In the genomic region with DNA sequence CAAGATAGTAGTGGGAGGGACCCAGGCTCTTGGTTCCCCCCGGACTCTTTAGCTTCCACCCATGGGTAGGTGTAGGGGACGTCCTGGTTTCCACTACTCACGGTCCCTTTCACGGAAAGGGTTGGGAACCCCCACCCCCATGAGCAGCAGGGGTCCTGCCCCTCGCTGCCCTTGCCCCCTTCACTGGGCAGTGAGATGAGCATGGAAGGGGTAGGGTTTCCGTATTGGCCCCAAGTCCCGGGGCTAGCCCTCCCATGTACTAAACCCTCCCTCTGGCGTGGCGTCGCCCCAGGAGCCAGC, we compare ENCODE assay signal across 9 cellular contexts. TPM values are rescaled to one million over a fixed set of nuclear protein-coding genes. Genes with fewer than 3 reads are reported as not detected.
DNase-seq lines count a peak whose midpoint lies in the region; ATAC-seq, FAIRE-seq and TF ChIP-seq lines count a peak whose summit lies in the region.
"Had no signal": no experiment of that assay in that cellular context is flagged by ENCODE, and none has a peak within 500 bp of the region (broad histone marks: within the 10 kb centered on the region; RNA-seq: fewer than 3 reads in every experiment).

No MANE protein-coding gene starts in this region.

- no peaks in the 10 kb centered on the region for H4K20me1 ChIP-seq in endothelial cell of umbilical vein (replicated peaks; ENCODE audit: control insufficient read depth, extremely low read depth, insufficient read depth, low read length)

- peaks cover 8% of the 10 kb centered on the region for H3K36me3 Mint-ChIP-seq in osteocyte (ENCODE audit: unreplicated experiment)

- no peak for FAIRE-seq in endothelial cell of umbilical vein (lab: Jason Lieb, UNC)
- FAIRE-seq: colon had no signal

- H3K9me1 ChIP-seq in endothelial cell of umbilical vein (replicated peaks; ENCODE audit: control insufficient read depth, extremely low read depth, insufficient read depth, low read length), result no peaks in the 10 kb centered on the region

- no peaks in the 10 kb centered on the region; the same call in 1 of the 2 replicates for H3K36me3 ChIP-seq in MG63
- H3K36me3 ChIP-seq in endothelial cell of umbilical vein (ENCODE audit: control insufficient read depth in 2 of 2, extremely low read depth in 1 of 2, insufficient read depth in 2 of 2, low read length in 2 of 2), result no peaks in the 10 kb centered on the region

- H3K9ac ChIP-seq in endothelial cell of umbilical vein (replicated peaks; ENCODE audit: extremely low read depth, insufficient read depth, low read length), result no peak overlapping the region

- H2AFZ ChIP-seq in endothelial cell of umbilical vein (ENCODE audit: low read depth, low read length), result peak overlapping the region; percentile 56

- no peak for ATAC-seq in GM18907 (IDR thresholded peaks at IDR 0.05; ENCODE audit: unreplicated experiment)
- ATAC-seq in stimulated activated naive CD8-positive, alpha-beta T cell treated with anti-CD3 and anti-CD28 coated beads, Interleukin-15, Interleukin-2, amounts not matched to agents 100 U/mL and 50 U/mL, for 24 hours, result no peak

- DNase-seq in AG04450 (ENCODE audit: low read depth, low spot score), result no peak
- DNase-seq in MG63, result no peak
- no peak for DNase-seq in endothelial cell of umbilical vein (ENCODE audit: low read depth, low spot score)
- no peak for DNase-seq in osteocyte (ENCODE audit: extremely low spot score, unreplicated experiment)
- no peak for DNase-seq in stimulated activated naive CD8-positive, alpha-beta T cell treated with anti-CD3 and anti-CD28 coated beads, Interleukin-15, Interleukin-2, amounts not matched to agents 100 U/mL and 50 U/mL, for 24 hours
- no peak for DNase-seq in NCI-H187 (lab: John Stamatoyannopoulos, UW)
- no peak for DNase-seq in CD1c-positive myeloid dendritic cell (ENCODE audit: extremely low spot score)

- POLR2A ChIA-PET in AG04450 (lab: Yijun Ruan, JAX), result interaction anchor here (0.6 to 1.7 kb wide), 4 partner anchors 10 to 115 kb away, joined by 3 to 10 read pairs (median 3); a partner anchor contains a TSS
- POLR2A ChIA-PET in endothelial cell of umbilical vein (lab: Charles Lee), result interaction anchor here (0.6 kb wide), 1 partner anchor 30 kb away, joined by 3 read pairs; no protein-coding TSS in a partner anchor

- intact Hi-C loops in endothelial cell of umbilical vein (cut with micrococcal nuclease), result loop anchor here (1.0 kb wide), 4 partner anchors 26 to 180 kb away; a partner anchor contains a TSS

- no peaks in the 10 kb centered on the region for H3K9me3 Mint-ChIP-seq in osteocyte (ENCODE audit: unreplicated experiment)

- H3K9me3 ChIP-seq in AG04450 (ENCODE audit: control insufficient read depth, insufficient read depth, low read length) (peaks cover 5% of the 10 kb centered on the region; the same call in 1 of the 2 replicates), MG63 (no peaks in the 10 kb centered on the region), endothelial cell of umbilical vein (replicated peaks; ENCODE audit: control insufficient read depth, insufficient read depth, low read length) (no peaks in the 10 kb centered on the region)

- H3K4me3 ChIP-seq in AG04450 (ENCODE audit: low read depth, low read length) (peak overlapping the region; percentile 92), MG63 (peak overlapping the region; percentile 78), endothelial cell of umbilical vein (replicated peaks in 1 of 3; ENCODE audit: insufficient read depth in 1 of 3, low read depth in 1 of 3, low read length in 3 of 3) (peak overlapping the region in 1 of 3 experiments; percentile 10)

- TF ChIP-seq CTCF in AG04450 (IDR thresholded peaks at IDR 0.05; ENCODE audit: low read depth, low read length) (no peak), endothelial cell of umbilical vein (IDR thresholded peaks at IDR 0.05; ENCODE audit: extremely low read depth in 1 of 2, insufficient read depth in 1 of 2, low read depth in 1 of 2, low read length in 2 of 2) (no peak), osteocyte (IDR thresholded peaks at IDR 0.05) (no peak)

- H3K27me3 Mint-ChIP-seq in osteocyte (ENCODE audit: unreplicated experiment), result peaks cover 6% of the 10 kb centered on the region

- no peak for TF ChIP-seq POLR2A in endothelial cell of umbilical vein (IDR thresholded peaks at IDR 0.05; ENCODE audit: low read depth, low read length)

- dilution Hi-C loops in endothelial cell of umbilical vein (cut with MboI; ENCODE audit: extremely low pct_ligation_motif_present, low sequenced_read_pairs), result no loop called here

- peak overlapping the region; percentile 54 for H3K4me2 ChIP-seq in endothelial cell of umbilical vein (ENCODE audit: insufficient read depth, low read length)

- H3K27ac ChIP-seq in AG04450 (ENCODE audit: low read depth, low read length), result no peak overlapping the region
- H3K27ac ChIP-seq in endothelial cell of umbilical vein (ENCODE audit: insufficient read depth, low read depth, low read length), result no peak overlapping the region

- peaks cover 23% of the 10 kb centered on the region for H3K4me1 Mint-ChIP-seq in osteocyte (ENCODE audit: unreplicated experiment)

- peak overlapping the region; percentile 99 for H3K4me3 Mint-ChIP-seq in osteocyte (ENCODE audit: unreplicated experiment)

- CTCF ChIA-PET in AG04450 (lab: Charles Lee), result interaction anchor here (0.7 to 2.4 kb wide), 22 partner anchors 9 to 199 kb away, joined by 3 to 19 read pairs (median 5); a partner anchor contains a TSS
- CTCF ChIA-PET in endothelial cell of umbilical vein (lab: Charles Lee), result interaction anchor here (0.7 to 4.6 kb wide), 18 partner anchors 9 to 143 kb away, joined by 3 to 48 read pairs (median 6); a partner anchor contains a TSS

- peak overlapping the region; percentile 97 for H3K27ac Mint-ChIP-seq in osteocyte (ENCODE audit: unreplicated experiment)

- no TSS peak for BruUV-seq in endothelial cell of umbilical vein (replicated peaks; lab: Mats Ljungman, UMichigan)

- H3K27me3 ChIP-seq in AG04450 (ENCODE audit: control insufficient read depth, insufficient read depth, low read length), result peaks cover 8% of the 10 kb centered on the region
- no peaks in the 10 kb centered on the region for H3K27me3 ChIP-seq in MG63
- peaks cover 0 to 3% of the 10 kb centered on the region in 2 experiments for H3K27me3 ChIP-seq in endothelial cell of umbilical vein (ENCODE audit: control insufficient read depth in 2 of 2, insufficient read depth in 2 of 2, low read length in 2 of 2)

- H3K79me2 ChIP-seq in endothelial cell of umbilical vein (ENCODE audit: control insufficient read depth, insufficient read depth, low read length), result no peaks in the 10 kb centered on the region

- H3K4me1 ChIP-seq in endothelial cell of umbilical vein (ENCODE audit: control insufficient read depth, extremely low read depth, insufficient read depth, low read length), result peaks cover 7% of the 10 kb centered on the region

RNA-seq across cellular contexts. Expression of a gene that starts 12.7 kb away (rescaled TPM):
- polyA plus RNA-seq in AG04450 (2011; rRNA removed), result 0.02 and 0.06 TPM in 2 replicates
- polyA minus RNA-seq in AG04450 (2011; rRNA and poly(A)+ RNA removed), result 0.22 and 0.37 TPM in 2 replicates
- not detected in 2 replicates for total RNA-seq in MG63 (2014; rRNA removed; shearing (Covaris generic); ENCODE audit: low replicate concordance)
- total RNA-seq in endothelial cell of umbilical vein, result 0.05 and 0.24 TPM in 2 replicates
- polyA plus RNA-seq in endothelial cell of umbilical vein, result 0.04 and 0.05 TPM in 2 replicates
- polyA plus RNA-seq in endothelial cell of umbilical vein (2011; cell fraction: cytosol; rRNA removed), result 0.04 and 0.08 TPM in 2 replicates
- polyA plus RNA-seq in endothelial cell of umbilical vein (2011; cell fraction: nucleus; rRNA removed), result 0.05 and 0.10 TPM in 2 replicates
- polyA plus RNA-seq in endothelial cell of umbilical vein (2012), result 0.14 and 0.20 TPM in 2 replicates
- 0.04 TPM in 1 of 2 replicates, not detected in the other for polyA minus RNA-seq in endothelial cell of umbilical vein
- not detected for polyA minus RNA-seq in endothelial cell of umbilical vein (2011; cell fraction: cytosol; rRNA and poly(A)+ RNA removed)
- polyA minus RNA-seq in endothelial cell of umbilical vein (2011; cell fraction: nucleus; rRNA and poly(A)+ RNA removed), result 0.14 and 0.63 TPM in 2 replicates
- total RNA-seq in osteocyte, result 2.4 and 2.6 TPM in 2 replicates

RNA-seq across cellular contexts. Expression of a gene that starts 19.0 kb away (rescaled TPM):
- polyA plus RNA-seq in AG04450 (2011; rRNA removed), result 32.7 and 45.9 TPM in 2 replicates
- polyA minus RNA-seq in AG04450 (2011; rRNA and poly(A)+ RNA removed), result 38.6 and 54.6 TPM in 2 replicates
- 21.2 and 24.3 TPM in 2 replicates for total RNA-seq in MG63 (2014; rRNA removed; shearing (Covaris generic); ENCODE audit: low replicate concordance)
- total RNA-seq in endothelial cell of umbilical vein, result 14.6 and 15.0 TPM in 2 replicates
- 33.3 and 43.9 TPM in 2 replicates for polyA plus RNA-seq in endothelial cell of umbilical vein
- 19.8 and 19.9 TPM in 2 replicates for polyA plus RNA-seq in endothelial cell of umbilical vein (2011; cell fraction: cytosol; rRNA removed)
- 15.5 and 16.4 TPM in 2 replicates for polyA plus RNA-seq in endothelial cell of umbilical vein (2011; cell fraction: nucleus; rRNA removed)
- polyA plus RNA-seq in endothelial cell of umbilical vein (2012), result 25.7 and 27.8 TPM in 2 replicates
- 47.8 and 57.1 TPM in 2 replicates for polyA minus RNA-seq in endothelial cell of umbilical vein
- 5.5 TPM for polyA minus RNA-seq in endothelial cell of umbilical vein (2011; cell fraction: cytosol; rRNA and poly(A)+ RNA removed)
- 4.4 and 12.2 TPM in 2 replicates for polyA minus RNA-seq in endothelial cell of umbilical vein (2011; cell fraction: nucleus; rRNA and poly(A)+ RNA removed)
- total RNA-seq in osteocyte, result 36.2 and 37.4 TPM in 2 replicates

RNA-seq across cellular contexts. Expression of a gene that starts 26.3 kb away (rescaled TPM):
- polyA plus RNA-seq in AG04450 (2011; rRNA removed), result 251 and 288 TPM in 2 replicates
- polyA minus RNA-seq in AG04450 (2011; rRNA and poly(A)+ RNA removed), result 141 and 192 TPM in 2 replicates
- total RNA-seq in MG63 (2014; rRNA removed; shearing (Covaris generic); ENCODE audit: low replicate concordance), result 457 and 516 TPM in 2 replicates
- 156 and 171 TPM in 2 replicates for total RNA-seq in endothelial cell of umbilical vein
- polyA plus RNA-seq in endothelial cell of umbilical vein, result 300 and 332 TPM in 2 replicates
- polyA plus RNA-seq in endothelial cell of umbilical vein (2011; cell fraction: cytosol; rRNA removed), result 337 and 366 TPM in 2 replicates
- 173 and 189 TPM in 2 replicates for polyA plus RNA-seq in endothelial cell of umbilical vein (2011; cell fraction: nucleus; rRNA removed)
- polyA plus RNA-seq in endothelial cell of umbilical vein (2012), result 197 and 206 TPM in 2 replicates
- polyA minus RNA-seq in endothelial cell of umbilical vein, result 184 and 194 TPM in 2 replicates
- polyA minus RNA-seq in endothelial cell of umbilical vein (2011; cell fraction: cytosol; rRNA and poly(A)+ RNA removed), result 130 TPM
- 54.8 and 62.4 TPM in 2 replicates for polyA minus RNA-seq in endothelial cell of umbilical vein (2011; cell fraction: nucleus; rRNA and poly(A)+ RNA removed)
- total RNA-seq in osteocyte, result 137 and 142 TPM in 2 replicates

RNA-seq across cellular contexts. Expression of a gene that starts 29.1 kb away (rescaled TPM):
- polyA plus RNA-seq in AG04450 (2011; rRNA removed), result 3.6 and 3.7 TPM in 2 replicates
- 3.7 and 5.2 TPM in 2 replicates for polyA minus RNA-seq in AG04450 (2011; rRNA and poly(A)+ RNA removed)
- total RNA-seq in MG63 (2014; rRNA removed; shearing (Covaris generic); ENCODE audit: low replicate concordance), result 2.4 and 4.9 TPM in 2 replicates
- 3.0 and 4.6 TPM in 2 replicates for total RNA-seq in endothelial cell of umbilical vein
- polyA plus RNA-seq in endothelial cell of umbilical vein, result 4.8 and 5.8 TPM in 2 replicates
- polyA plus RNA-seq in endothelial cell of umbilical vein (2011; cell fraction: cytosol; rRNA removed), result 1.6 and 3.7 TPM in 2 replicates
- polyA plus RNA-seq in endothelial cell of umbilical vein (2011; cell fraction: nucleus; rRNA removed), result 4.8 and 5.4 TPM in 2 replicates
- 3.2 and 4.0 TPM in 2 replicates for polyA plus RNA-seq in endothelial cell of umbilical vein (2012)
- polyA minus RNA-seq in endothelial cell of umbilical vein, result 2.8 and 4.2 TPM in 2 replicates
- polyA minus RNA-seq in endothelial cell of umbilical vein (2011; cell fraction: cytosol; rRNA and poly(A)+ RNA removed), result 7.7 TPM
- 0.72 and 1.2 TPM in 2 replicates for polyA minus RNA-seq in endothelial cell of umbilical vein (2011; cell fraction: nucleus; rRNA and poly(A)+ RNA removed)
- total RNA-seq in osteocyte, result 19.2 and 21.1 TPM in 2 replicates

RNA-seq across cellular contexts. Expression of a gene that starts 31.9 kb away (rescaled TPM):
- polyA plus RNA-seq in AG04450 (2011; rRNA removed) (309 and 310 TPM in 2 replicates), endothelial cell of umbilical vein (374 and 561 TPM in 2 replicates)
- 151 and 171 TPM in 2 replicates for polyA minus RNA-seq in AG04450 (2011; rRNA and poly(A)+ RNA removed)
- total RNA-seq in MG63 (2014; rRNA removed; shearing (Covaris generic); ENCODE audit: low replicate concordance), result 139 and 347 TPM in 2 replicates
- total RNA-seq in endothelial cell of umbilical vein (188 and 212 TPM in 2 replicates), osteocyte (338 and 363 TPM in 2 replicates)
- 273 and 349 TPM in 2 replicates for polyA plus RNA-seq in endothelial cell of umbilical vein (2011; cell fraction: cytosol; rRNA removed)
- 399 and 498 TPM in 2 replicates for polyA plus RNA-seq in endothelial cell of umbilical vein (2011; cell fraction: nucleus; rRNA removed)
- polyA plus RNA-seq in endothelial cell of umbilical vein (2012), result 232 and 261 TPM in 2 replicates
- 403 and 488 TPM in 2 replicates for polyA minus RNA-seq in endothelial cell of umbilical vein
- polyA minus RNA-seq in endothelial cell of umbilical vein (2011; cell fraction: cytosol; rRNA and poly(A)+ RNA removed), result 28.0 TPM
- polyA minus RNA-seq in endothelial cell of umbilical vein (2011; cell fraction: nucleus; rRNA and poly(A)+ RNA removed), result 76.8 and 85.8 TPM in 2 replicates
